ENCODE assay signal across 8 cellular contexts in the genomic region with DNA sequence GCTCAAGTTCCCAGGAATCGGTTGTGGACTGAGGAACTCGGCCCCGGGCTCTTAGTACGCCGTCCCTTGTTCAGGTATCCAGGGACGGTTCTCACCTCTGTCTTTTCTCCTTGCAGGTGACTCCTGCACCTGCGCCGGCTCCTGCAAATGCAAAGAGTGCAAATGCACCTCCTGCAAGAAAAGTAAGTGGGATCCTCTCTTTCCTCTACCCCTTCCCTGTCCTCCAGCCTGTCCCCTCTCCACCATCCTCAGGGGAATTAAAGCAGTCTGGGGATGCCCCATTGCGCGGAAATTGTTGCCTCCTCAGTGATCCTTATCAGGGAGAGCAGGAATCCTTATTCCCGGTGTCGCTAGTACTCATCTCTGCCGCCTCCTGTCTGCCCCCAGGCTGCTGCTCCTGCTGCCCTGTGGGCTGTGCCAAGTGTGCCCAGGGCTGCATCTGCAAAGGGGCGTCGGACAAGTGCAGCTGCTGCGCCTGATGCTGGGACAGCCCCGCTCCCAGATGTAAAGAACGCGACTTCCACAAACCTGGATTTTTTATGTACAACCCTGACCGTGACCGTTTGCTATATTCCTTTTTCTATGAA. TPM values are rescaled to one million over a fixed set of nuclear protein-coding genes. Genes with fewer than 3 reads are reported as not detected.
DNase-seq lines count a peak whose midpoint lies in the region; ATAC-seq and TF ChIP-seq lines count a peak whose summit lies in the region.

No MANE protein-coding gene starts in this region.

- H3K27me3 ChIP-seq in A673 (replicated peaks; ENCODE audit: insufficient read depth, low read depth, low read length, poor library complexity) (no peaks in the 10 kb centered on the region), HCT116 (ENCODE audit: insufficient read depth, low read length) (no peaks in the 10 kb centered on the region)

- TF ChIP-seq CTCF in A673 (conservative IDR thresholded peaks at IDR 0.05; ENCODE audit: low read depth, low read length) (no peak), HCT116 (IDR thresholded peaks at IDR 0.05 in 2 of 3, conservative IDR thresholded peaks at IDR 0.05 in 1 of 3; ENCODE audit: borderline replicate concordance in 1 of 3, insufficient read depth in 1 of 3, low read depth in 2 of 3, low read length in 2 of 3) (no peak)

- H3K9me2 ChIP-seq in HCT116 (ENCODE audit: insufficient read depth), result no peaks in the 10 kb centered on the region

- H3K27me3 Mint-ChIP-seq in activated naive CD8-positive, alpha-beta T cell, result no peaks in the 10 kb centered on the region
- H3K27me3 Mint-ChIP-seq in immature natural killer cell (ENCODE audit: low read depth in 3 of 3), result peaks cover 2 to 19% (median 5%) of the 10 kb centered on the region in 3 donors
- H3K27me3 Mint-ChIP-seq in stimulated activated naive CD8-positive, alpha-beta T cell treated with anti-CD3 and anti-CD28 coated beads, Interleukin-15, amount 100 ng/mL, for 72 hours, result no peaks in the 10 kb centered on the region

- POLR2A ChIA-PET in A673 (lab: Charles Lee; ENCODE audit: low non-redundant PET), result no interaction called here
- POLR2A ChIA-PET in HCT116 (lab: Charles Lee), result interaction anchor here (0.8 to 16.1 kb wide), 10 partner anchors 9 to 133 kb away, joined by 3 to 344 read pairs (median 3); a partner anchor contains a TSS

- H3K4me1 ChIP-seq in A673 (ENCODE audit: insufficient read depth, low read length, poor library complexity, severe bottlenecking) (peaks cover 34% of the 10 kb centered on the region), HCT116 (ENCODE audit: control insufficient read depth in 1 of 2, insufficient read depth in 2 of 2, low read length in 2 of 2) (peaks cover 68 to 87% of the 10 kb centered on the region in 2 experiments)

- H3K4me3 Mint-ChIP-seq in activated naive CD8-positive, alpha-beta T cell, result peak overlapping the region; percentile 98
- peak overlapping the region; percentile 92 to 100 (median 97) for H3K4me3 Mint-ChIP-seq in immature natural killer cell
- peak overlapping the region; percentile 90 to 97 for H3K4me3 Mint-ChIP-seq in stimulated activated naive CD8-positive, alpha-beta T cell treated with anti-CD3 and anti-CD28 coated beads, Interleukin-15, amount 100 ng/mL, for 72 hours

- no peak for ATAC-seq in HCT116
- no peak for ATAC-seq in stimulated activated naive CD8-positive, alpha-beta T cell treated with anti-CD3 and anti-CD28 coated beads, Interleukin-15, amount 100 ng/mL, for 72 hours
- no peak for ATAC-seq in GM19324 (IDR thresholded peaks at IDR 0.05; ENCODE audit: low FRiP score, unreplicated experiment)

- H3K27ac Mint-ChIP-seq in activated naive CD8-positive, alpha-beta T cell, result peak overlapping the region; percentile 98
- H3K27ac Mint-ChIP-seq in immature natural killer cell, result peak overlapping the region; percentile 88 to 97 (median 94)
- H3K27ac Mint-ChIP-seq in stimulated activated naive CD8-positive, alpha-beta T cell treated with anti-CD3 and anti-CD28 coated beads, Interleukin-15, amount 100 ng/mL, for 72 hours, result peak overlapping the region; percentile 91

- no peak for TF ChIP-seq RAD21 in HCT116 (IDR thresholded peaks at IDR 0.05; ENCODE audit: low read depth)

- peak overlapping the region; percentile 91 for H3K9ac ChIP-seq in HCT116 (ENCODE audit: low read length)

- H2AFZ ChIP-seq in HCT116 (ENCODE audit: low read depth, low read length, poor library complexity, severe bottlenecking), result no peak overlapping the region

- RAD21 ChIA-PET in HCT116 (lab: Charles Lee; ENCODE audit: low non-redundant PET in 1 of 2, low total read pairs in 2 of 2, uncharacterized antibody in 2 of 2, unreplicated experiment in 2 of 2), result interaction anchor here (0.6 to 1.0 kb wide), 2 partner anchors 8 to 17 kb away, joined by 5 to 7 read pairs; a partner anchor contains a TSS

- TF ChIP-seq POLR2A in HCT116 (IDR thresholded peaks at IDR 0.05; ENCODE audit: borderline replicate concordance, extremely low read depth, insufficient read depth, insufficient read length), result no peak

- H3K36me3 ChIP-seq in A673 (ENCODE audit: insufficient read depth, low read length, poor library complexity, severe bottlenecking) (no peaks in the 10 kb centered on the region), HCT116 (ENCODE audit: control insufficient read depth in 1 of 2, insufficient read depth in 2 of 2, low read length in 2 of 2) (no peaks in the 10 kb centered on the region)

- no peaks in the 10 kb centered on the region for H3K36me3 Mint-ChIP-seq in activated naive CD8-positive, alpha-beta T cell
- H3K36me3 Mint-ChIP-seq in immature natural killer cell, result no peaks in the 10 kb centered on the region

- intact Hi-C loops in A673 (cut with micrococcal nuclease; ENCODE audit: unreplicated experiment) (loop anchor here (5.0 kb wide), 1 partner anchor 73 kb away; a partner anchor contains a TSS), HCT116 (cut with micrococcal nuclease) (loop anchor here (1.0 to 2.0 kb wide), 2 partner anchors 16 to 74 kb away; a partner anchor contains a TSS)

- H3K27ac ChIP-seq in A673 (ENCODE audit: low read depth, low read length, poor library complexity, severe bottlenecking), result peak overlapping the region; percentile 72
- H3K27ac ChIP-seq in HCT116 (ENCODE audit: low read depth, low read length), result peak overlapping the region; percentile 96

- H3K9me3 ChIP-seq in A673 (ENCODE audit: low read depth, low read length, poor library complexity, severe bottlenecking) (no peaks in the 10 kb centered on the region), HCT116 (ENCODE audit: control insufficient read depth in 1 of 2, insufficient read depth in 1 of 2, low read depth in 1 of 2, low read length in 2 of 2) (no peaks in the 10 kb centered on the region)

- H3K4me1 Mint-ChIP-seq in activated naive CD8-positive, alpha-beta T cell (ENCODE audit: low read depth), result peaks cover 67% of the 10 kb centered on the region
- peaks cover 53 to 55% of the 10 kb centered on the region in 2 donors for H3K4me1 Mint-ChIP-seq in immature natural killer cell
- peaks cover 78% of the 10 kb centered on the region for H3K4me1 Mint-ChIP-seq in stimulated activated naive CD8-positive, alpha-beta T cell treated with anti-CD3 and anti-CD28 coated beads, Interleukin-15, amount 100 ng/mL, for 72 hours

- H3K79me2 ChIP-seq in HCT116 (ENCODE audit: insufficient read depth, low read length), result peaks cover 14% of the 10 kb centered on the region

- peak overlapping the region; percentile 95 for H3K4me2 ChIP-seq in HCT116 (ENCODE audit: low read length)

- BruUV-seq in A673 (replicated peaks; lab: Mats Ljungman, UMichigan), result TSS peak; percentile 100
- BruUV-seq in HCT116 (replicated peaks; lab: Mats Ljungman, UMichigan), result TSS peak; percentile 97

- CTCF ChIA-PET in A673 (lab: Charles Lee), result interaction anchor here (1.0 to 1.5 kb wide), 2 partner anchors 15 to 93 kb away, joined by 3 to 7 read pairs; no protein-coding TSS in a partner anchor
- CTCF ChIA-PET in HCT116 (lab: Charles Lee), result interaction anchor here (0.9 to 1.7 kb wide), 6 partner anchors 8 to 253 kb away, joined by 3 to 8 read pairs (median 4); no protein-coding TSS in a partner anchor

- DNase-seq in A673 (ENCODE audit: low spot score) (peak; percentile 65), HCT116 (ENCODE audit: low read depth, low spot score) (no peak), immature natural killer cell (peak in 1 of 3 donors; percentile 7), NCI-H774 (lab: John Stamatoyannopoulos, UW) (no peak)
- peak in 1 of 2 donors; percentile 36 for DNase-seq in stimulated activated naive CD8-positive, alpha-beta T cell treated with anti-CD3 and anti-CD28 coated beads, Interleukin-15, amount 100 ng/mL, for 72 hours
- DNase-seq in stimulated activated CD4-positive, alpha-beta T cell treated with anti-CD3 and anti-CD28 coated beads, Interleukin-4, amount 100 ng/mL, for 1 hour, result no peak

- H3K4me3 ChIP-seq in A673 (ENCODE audit: low read depth, low read length, poor library complexity, severe bottlenecking) (peak overlapping the region; percentile 73), HCT116 (replicated peaks in 1 of 2; ENCODE audit: low read depth in 1 of 2, low read length in 2 of 2) (peak overlapping the region; percentile 63 to 85)

- no peaks in the 10 kb centered on the region for H3K9me3 Mint-ChIP-seq in activated naive CD8-positive, alpha-beta T cell (ENCODE audit: low read depth)
- H3K9me3 Mint-ChIP-seq in immature natural killer cell, result no peaks in the 10 kb centered on the region
- H3K9me3 Mint-ChIP-seq in stimulated activated naive CD8-positive, alpha-beta T cell treated with anti-CD3 and anti-CD28 coated beads, Interleukin-15, amount 100 ng/mL, for 72 hours, result no peaks in the 10 kb centered on the region

- no peaks in the 10 kb centered on the region for H4K20me1 ChIP-seq in HCT116 (ENCODE audit: insufficient read depth)

TF ChIP-seq in HCT116, 20 proteins besides CTCF, POLR2A, EP300 and RAD21 (continues in another document):
- TF ChIP-seq FOSL1 (IDR thresholded peaks at IDR 0.05; ENCODE audit: low read depth), result no peak
- TF ChIP-seq ZFX (IDR thresholded peaks at IDR 0.05), result no peak

RNA-seq across cellular contexts. Expression of a gene that starts 0.6 kb away (rescaled TPM):
- total RNA-seq in A673 (2021) (81.8 and 218 TPM in 2 replicates), HCT116 (2021; ENCODE audit: unreplicated experiment) (710 TPM)
- 2,621 and 2,940 TPM in 2 replicates for polyA plus RNA-seq in HCT116 (2012)
- polyA plus RNA-seq in immature natural killer cell, result 100 to 1,000 TPM; 139 to 321 (median 313) TPM

RNA-seq across cellular contexts. Expression of a gene that starts 16.6 kb away (rescaled TPM):
- total RNA-seq in A673 (2021) (21.6 and 50.6 TPM in 2 replicates), HCT116 (2021; ENCODE audit: unreplicated experiment) (383 TPM)
- 1,051 and 1,163 TPM in 2 replicates for polyA plus RNA-seq in HCT116 (2012)
- polyA plus RNA-seq in immature natural killer cell, result 1 to 10 TPM in 2 of 3 donors, not detected in 1; 1.4 to 2.5 TPM

RNA-seq across cellular contexts. Expression of a gene that starts 19.6 kb away (rescaled TPM):
- total RNA-seq in A673 (2021), result not detected in 2 replicates
- not detected for total RNA-seq in HCT116 (2021; ENCODE audit: unreplicated experiment)
- polyA plus RNA-seq in HCT116 (2012), result not detected in 2 replicates
- polyA plus RNA-seq in immature natural killer cell, result not detected

RNA-seq across cellular contexts. Expression of a gene that starts 23.5 kb away (rescaled TPM):
- total RNA-seq in A673 (2021) (0.49 TPM in 1 of 2 replicates, not detected in the other), HCT116 (2021; ENCODE audit: unreplicated experiment) (0.39 TPM)
- polyA plus RNA-seq in HCT116 (2012), result not detected in 2 replicates
- not detected for polyA plus RNA-seq in immature natural killer cell

RNA-seq across cellular contexts. Expression of a gene that starts 29.5 kb away (rescaled TPM):
- total RNA-seq in A673 (2021), result not detected in 2 replicates
- total RNA-seq in HCT116 (2021; ENCODE audit: unreplicated experiment), result not detected
- not detected in 2 replicates for polyA plus RNA-seq in HCT116 (2012)
- not detected for polyA plus RNA-seq in immature natural killer cell
